18 cellular contexts compared by ENCODE assay signal in genomic region chr1:66140072-66140471, GRCh38.
DNase-seq lines count a peak whose midpoint lies in the region; ATAC-seq, FAIRE-seq and TF ChIP-seq lines count a peak whose summit lies in the region.
"Had no signal": no experiment of that assay in that cellular context is flagged by ENCODE, and none has a peak within 500 bp of the region (broad histone marks: within the 10 kb centered on the region; RNA-seq: fewer than 3 reads in every experiment).

No MANE protein-coding gene starts in this region.

- H3K79me2 ChIP-seq in OCI-LY1 (ENCODE audit: insufficient read depth, low read length), result no peaks in the 10 kb centered on the region

- peak overlapping the region in 1 of 2 experiments; percentile 49; a peak in 1 of 6 replicates for H3K27ac ChIP-seq in A549
- peak overlapping the region; percentile 61 for H3K27ac ChIP-seq in OCI-LY1 (ENCODE audit: low read depth, low read length, poor library complexity, severe bottlenecking)
- no peak overlapping the region for H3K27ac ChIP-seq in left lung
- no peak overlapping the region for H3K27ac ChIP-seq in sigmoid colon

- no peak overlapping the region for H2AFZ ChIP-seq in OCI-LY1 (ENCODE audit: low read length)

- FAIRE-seq in A549 (lab: Jason Lieb, UNC), result no peak
- FAIRE-seq: RCC 7860 had no signal

- 44% methylated on average over 5 of the region's 5 CpGs for whole genome bisulfite sequencing in A549 (ENCODE audit: missing lambda C conversion rate)
- 13 to 42% methylated on average over 5 of the region's 5 CpGs for WGBS in sigmoid colon, 2 donors

- TF ChIP-seq EP300 in A549 (IDR thresholded peaks at IDR 0.05) (no peak), sigmoid colon (IDR thresholded peaks at IDR 0.05) (no peak)

- CTCF ChIA-PET in A549 (lab: Yijun Ruan, JAX), result no interaction called here

- H3K4me1 ChIP-seq in A549, result peaks cover 32% of the 10 kb centered on the region
- H3K4me1 ChIP-seq in OCI-LY1 (ENCODE audit: insufficient read depth, low read length, severe bottlenecking), result peaks cover 81% of the 10 kb centered on the region
- no peaks in the 10 kb centered on the region for H3K4me1 ChIP-seq in left lung
- no peaks in the 10 kb centered on the region for H3K4me1 ChIP-seq in sigmoid colon

- no peak for TF ChIP-seq RAD21 in A549 (conservative IDR thresholded peaks at IDR 0.05 in 1 of 2, IDR thresholded peaks at IDR 0.05 in 1 of 2)

- H3K4me3 ChIP-seq in A549 (no peak overlapping the region), OCI-LY1 (ENCODE audit: low read depth, low read length, poor library complexity, severe bottlenecking) (no peak overlapping the region), left lung (no peak overlapping the region), sigmoid colon (no peak overlapping the region)
- H3K4me3 ChIP-seq: MG63 had no signal

- POLR2A ChIA-PET in A549 (lab: Yijun Ruan, JAX), result no interaction called here

- no peak for TF ChIP-seq CTCF in A549 (IDR thresholded peaks at IDR 0.05)
- no peak for TF ChIP-seq CTCF in OCI-LY1 (IDR thresholded peaks at IDR 0.05; ENCODE audit: low read length)
- no peak for TF ChIP-seq CTCF in left lung (IDR thresholded peaks at IDR 0.05)
- TF ChIP-seq CTCF in sigmoid colon (IDR thresholded peaks at IDR 0.05), result no peak

- TF ChIP-seq POLR2A in A549 (IDR thresholded peaks at IDR 0.05; ENCODE audit: low read length), result no peak
- no peak for TF ChIP-seq POLR2A in sigmoid colon (IDR thresholded peaks at IDR 0.05)

- H3K27me3 ChIP-seq in OCI-LY1 (ENCODE audit: insufficient read depth, low read length) (no peaks in the 10 kb centered on the region), left lung (no peaks in the 10 kb centered on the region), sigmoid colon (no peaks in the 10 kb centered on the region)

- H3K9me3 ChIP-seq in A549, result no peaks in the 10 kb centered on the region
- no peaks in the 10 kb centered on the region for H3K9me3 ChIP-seq in OCI-LY1 (ENCODE audit: low read length)
- no peaks in the 10 kb centered on the region for H3K9me3 ChIP-seq in left lung
- no peaks in the 10 kb centered on the region for H3K9me3 ChIP-seq in sigmoid colon
- H3K9me3 ChIP-seq: MG63 had no signal

- no peaks in the 10 kb centered on the region for H3K36me3 ChIP-seq in OCI-LY1 (ENCODE audit: insufficient read depth, low read length)
- H3K36me3 ChIP-seq in left lung, result no peaks in the 10 kb centered on the region
- H3K36me3 ChIP-seq in sigmoid colon, result no peaks in the 10 kb centered on the region
- H3K36me3 ChIP-seq: MG63 had no signal

- H3K9me2 ChIP-seq in OCI-LY1 (ENCODE audit: low read depth, low read length), result no peaks in the 10 kb centered on the region

- ATAC-seq in A549, result no peak
- peak; percentile 82 for ATAC-seq in left lung
- no peak for ATAC-seq in GM19455 (IDR thresholded peaks at IDR 0.05; ENCODE audit: unreplicated experiment)

- DNase-seq in A549 (ENCODE audit: low read depth in 1 of 2, low spot score in 1 of 2) (no peak), DMS53 treated with DMSO at 0.1 percent for 48 hours (lab: John Stamatoyannopoulos, UW; ENCODE audit: unreplicated experiment) (peak; percentile 94), left lung (peak; percentile 43 to 63), NCI-H1105 treated with DMSO at 0.1 percent for 48 hours (lab: John Stamatoyannopoulos, UW) (no peak), SKM-1 treated with dmso at 0.1 percent for 144 hours (lab: John Stamatoyannopoulos, UW; ENCODE audit: unreplicated experiment) (no peak), sigmoid colon (no peak)
- DNase-seq: AML-193, EL, KG1, MG63, NCI-H1092 treated with DMSO at 0.1 percent for 48 hours, NCI-H2081 treated with DMSO at 0.1 percent for 48 hours, NCI-H226, NCI-H774, SHP77 had no signal

- no peaks in the 10 kb centered on the region for H3F3A ChIP-seq in OCI-LY1 (ENCODE audit: insufficient read depth, low read length)

- intact Hi-C loops in left lung (cut with DNase I), result no loop called here
- intact Hi-C loops in sigmoid colon (cut with DNase I), result no loop called here

- H3K4me2 ChIP-seq in A549 (peak overlapping the region; percentile 25; the same call in 1 of the 3 replicates), OCI-LY1 (ENCODE audit: low read length) (peak overlapping the region; percentile 16; the same call in 1 of the 2 replicates)

- H4K20me1 ChIP-seq in OCI-LY1 (ENCODE audit: insufficient read depth, low read length), result no peaks in the 10 kb centered on the region

- peak overlapping the region; percentile 7; the same call in 1 of the 2 replicates for H3K9ac ChIP-seq in OCI-LY1 (ENCODE audit: low read length)

TF ChIP-seq in A549, 52 proteins besides CTCF, POLR2A, EP300 and RAD21:
- no peak for TF ChIP-seq CHD4 (IDR thresholded peaks at IDR 0.05; ENCODE audit: borderline replicate concordance)
- TF ChIP-seq JUN (IDR thresholded peaks at IDR 0.05), result no peak

Comparison
In these comparisons a context has a peak if more than half of its experiments do, and no peak if none do; other contexts are left out.
1. DNase-seq: peak in DMS53 treated with DMSO at 0.1 percent for 48 hours (single experiment) and left lung (2 of 2); none in A549 (0 of 2), NCI-H1105 treated with DMSO at 0.1 percent for 48 hours (single experiment), SKM-1 treated with dmso at 0.1 percent for 144 hours (single experiment) and sigmoid colon (single experiment).